Comparison of ENCODE assay signal across 20 cellular contexts in the genomic region with DNA sequence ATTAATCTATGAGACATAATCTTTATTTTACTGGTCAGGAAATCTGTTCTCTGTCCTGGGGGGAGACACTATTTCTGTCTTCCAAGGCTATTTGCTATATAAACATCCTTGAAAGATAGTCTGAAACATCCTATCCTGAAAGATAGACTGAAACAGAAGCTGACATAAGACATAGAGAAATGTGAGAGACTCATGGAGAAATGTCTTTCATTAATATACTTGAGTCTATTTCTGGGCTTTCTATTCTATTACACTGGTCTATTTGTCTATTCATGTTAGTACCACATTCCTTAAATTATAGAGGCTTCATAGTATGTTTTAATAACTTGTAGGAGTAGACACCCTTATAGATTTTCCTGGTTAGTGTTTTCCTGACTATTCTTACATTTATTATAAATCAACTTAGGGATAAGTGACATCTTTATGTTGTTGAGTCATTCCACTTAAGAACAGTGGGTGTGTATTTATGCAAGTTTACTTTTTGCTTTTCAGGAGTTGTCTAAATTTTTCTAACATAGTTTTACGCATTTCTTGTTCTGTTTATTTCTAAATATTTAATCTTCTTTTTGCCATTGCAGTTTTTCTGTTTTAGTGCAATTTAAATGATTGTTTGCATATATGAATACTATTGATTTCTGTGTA.
A peak's percentile ranks its signal among the peaks of the same experiment; 100 is the strongest.
DNase-seq lines count a peak whose midpoint lies in the region; ATAC-seq, FAIRE-seq and TF ChIP-seq lines count a peak whose summit lies in the region.
"Had no signal": no experiment of that assay in that cellular context is flagged by ENCODE, and none has a peak within 500 bp of the region (broad histone marks: within the 10 kb centered on the region; RNA-seq: fewer than 3 reads in every experiment).

No MANE protein-coding gene starts in this region.

- H4K20me1 ChIP-seq in SK-N-SH (ENCODE audit: insufficient read depth) (no peaks in the 10 kb centered on the region), endothelial cell of umbilical vein (replicated peaks; ENCODE audit: control insufficient read depth, extremely low read depth, insufficient read depth, low read length) (no peaks in the 10 kb centered on the region), smooth muscle cell (ENCODE audit: low read depth) (no peaks in the 10 kb centered on the region)

- TF ChIP-seq EP300 in SK-N-SH (IDR thresholded peaks at IDR 0.05; ENCODE audit: borderline replicate concordance in 1 of 2, low read depth in 1 of 2, low read length in 1 of 2) = no peak

- TF ChIP-seq RAD21 in SK-N-SH (IDR thresholded peaks at IDR 0.05; ENCODE audit: low read length) = no peak

- H3K27ac ChIP-seq in SK-N-SH (ENCODE audit: low read depth in 2 of 2, low read length in 1 of 2) (no peak overlapping the region), RWPE2 (ENCODE audit: poor library complexity, severe bottlenecking) (no peak overlapping the region), endothelial cell of umbilical vein (ENCODE audit: insufficient read depth, low read depth, low read length) (no peak overlapping the region), smooth muscle cell (ENCODE audit: low read depth) (peak overlapping the region; percentile 8)

- BruUV-seq in endothelial cell of umbilical vein (replicated peaks; lab: Mats Ljungman, UMichigan) = no TSS peak

- H3K4me3 ChIP-seq in SK-N-SH (ENCODE audit: low read depth in 2 of 2, low read length in 1 of 2) = no peak overlapping the region
- no peak overlapping the region for H3K4me3 ChIP-seq in RWPE2 (ENCODE audit: severe bottlenecking)
- H3K4me3 ChIP-seq in endothelial cell of umbilical vein (replicated peaks in 1 of 3; ENCODE audit: insufficient read depth in 1 of 3, low read depth in 1 of 3, low read length in 3 of 3) = no peak overlapping the region
- no peak overlapping the region for H3K4me3 ChIP-seq in smooth muscle cell
- H3K4me3 ChIP-seq: MG63 had no signal

- no peak overlapping the region for H3K9ac ChIP-seq in SK-N-SH
- no peak overlapping the region for H3K9ac ChIP-seq in endothelial cell of umbilical vein (replicated peaks; ENCODE audit: extremely low read depth, insufficient read depth, low read length)
- H3K9ac ChIP-seq in smooth muscle cell (ENCODE audit: low read depth) = no peak overlapping the region

- no peaks in the 10 kb centered on the region for H3K9me2 ChIP-seq in SK-N-SH

- H3K9me3 ChIP-seq in SK-N-SH = no peaks in the 10 kb centered on the region
- no peaks in the 10 kb centered on the region for H3K9me3 ChIP-seq in RWPE2 (ENCODE audit: severe bottlenecking)
- H3K9me3 ChIP-seq in endothelial cell of umbilical vein (replicated peaks; ENCODE audit: control insufficient read depth, insufficient read depth, low read length) = no peaks in the 10 kb centered on the region
- H3K9me3 ChIP-seq in smooth muscle cell (replicated peaks; ENCODE audit: low read depth) = no peaks in the 10 kb centered on the region
- H3K9me3 ChIP-seq: MG63 had no signal

- H3K4me1 ChIP-seq in SK-N-SH (ENCODE audit: control insufficient read depth in 1 of 2, insufficient read depth in 2 of 2, low read depth in 1 of 2, low read length in 1 of 2) (peaks cover 0 to 4% of the 10 kb centered on the region in 2 experiments; a peak in 1 of 4 replicates), RWPE2 (ENCODE audit: insufficient read depth, poor library complexity, severe bottlenecking) (no peaks in the 10 kb centered on the region), endothelial cell of umbilical vein (ENCODE audit: control insufficient read depth, extremely low read depth, insufficient read depth, low read length) (no peaks in the 10 kb centered on the region), smooth muscle cell (ENCODE audit: low read depth) (no peaks in the 10 kb centered on the region)

- H3K4me2 ChIP-seq in SK-N-SH (no peak overlapping the region), endothelial cell of umbilical vein (ENCODE audit: insufficient read depth, low read length) (no peak overlapping the region), smooth muscle cell (peak overlapping the region; percentile 24)

- H3K9me1 ChIP-seq in endothelial cell of umbilical vein (replicated peaks; ENCODE audit: control insufficient read depth, extremely low read depth, insufficient read depth, low read length) = no peaks in the 10 kb centered on the region

- no peaks in the 10 kb centered on the region for H3K36me3 ChIP-seq in SK-N-SH (replicated peaks in 1 of 2; ENCODE audit: control insufficient read depth in 1 of 2, insufficient read depth in 2 of 2, low read length in 1 of 2)
- no peaks in the 10 kb centered on the region for H3K36me3 ChIP-seq in RWPE2 (ENCODE audit: low read depth)
- no peaks in the 10 kb centered on the region for H3K36me3 ChIP-seq in endothelial cell of umbilical vein (ENCODE audit: control insufficient read depth in 2 of 2, extremely low read depth in 1 of 2, insufficient read depth in 2 of 2, low read length in 2 of 2)
- H3K36me3 ChIP-seq in smooth muscle cell (ENCODE audit: low read depth) = no peaks in the 10 kb centered on the region
- H3K36me3 ChIP-seq: MG63 had no signal

- intact Hi-C loops in endothelial cell of umbilical vein (cut with micrococcal nuclease) = no loop called here

- H3K27me3 ChIP-seq in SK-N-SH (ENCODE audit: insufficient read depth) (no peaks in the 10 kb centered on the region), RWPE2 (ENCODE audit: insufficient read depth, poor library complexity, severe bottlenecking) (no peaks in the 10 kb centered on the region), endothelial cell of umbilical vein (ENCODE audit: control insufficient read depth in 2 of 2, insufficient read depth in 2 of 2, low read length in 2 of 2) (no peaks in the 10 kb centered on the region), smooth muscle cell (ENCODE audit: low read depth) (no peaks in the 10 kb centered on the region)
- H3K27me3 ChIP-seq: MG63 had no signal

- CTCF ChIA-PET in SK-N-SH (lab: Yijun Ruan, JAX) = interaction anchor here (1.2 kb wide), 1 partner anchor 12 kb away, joined by 4 read pairs; no protein-coding TSS in a partner anchor
- CTCF ChIA-PET in endothelial cell of umbilical vein (lab: Charles Lee) = interaction anchor here (1.0 to 1.2 kb wide), 2 partner anchors 10 to 13 kb away, joined by 3 read pairs; no protein-coding TSS in a partner anchor

- H3K79me2 ChIP-seq in SK-N-SH (ENCODE audit: insufficient read depth) (no peaks in the 10 kb centered on the region), endothelial cell of umbilical vein (ENCODE audit: control insufficient read depth, insufficient read depth, low read length) (no peaks in the 10 kb centered on the region), smooth muscle cell (ENCODE audit: low read depth) (no peaks in the 10 kb centered on the region)

- dilution Hi-C loops in endothelial cell of umbilical vein (cut with MboI; ENCODE audit: extremely low pct_ligation_motif_present, low sequenced_read_pairs) = no loop called here

- WGBS in SK-N-SH (ENCODE audit: low lambda C conversion rate) = 77% methylated on average over 1 of the region's 1 CpG
- 59% methylated on average over 1 of the region's 1 CpG for WGBS in smooth muscle cell (ENCODE audit: low lambda C conversion rate)

- TF ChIP-seq POLR2A in endothelial cell of umbilical vein (IDR thresholded peaks at IDR 0.05; ENCODE audit: low read depth, low read length) = no peak

- FAIRE-seq in endothelial cell of umbilical vein (lab: Jason Lieb, UNC) = no peak
- FAIRE-seq: H54 had no signal

- TF ChIP-seq CTCF in SK-N-SH (IDR thresholded peaks at IDR 0.05) (no peak), RWPE2 (IDR thresholded peaks at IDR 0.05; ENCODE audit: poor library complexity, severe bottlenecking) (no peak), endothelial cell of umbilical vein (IDR thresholded peaks at IDR 0.05; ENCODE audit: extremely low read depth in 1 of 2, insufficient read depth in 1 of 2, low read depth in 1 of 2, low read length in 2 of 2) (no peak), smooth muscle cell (IDR thresholded peaks at IDR 0.05; ENCODE audit: borderline replicate concordance, insufficient read depth, poor library complexity, severe bottlenecking) (no peak)

- POLR2A ChIA-PET in SK-N-SH (lab: Yijun Ruan, JAX) = no interaction called here
- POLR2A ChIA-PET in endothelial cell of umbilical vein (lab: Charles Lee) = no interaction called here

- H2AFZ ChIP-seq in SK-N-SH (ENCODE audit: low read depth) (no peak overlapping the region), endothelial cell of umbilical vein (ENCODE audit: low read depth, low read length) (no peak overlapping the region), smooth muscle cell (ENCODE audit: low read depth) (peak overlapping the region; percentile 26)

- H3F3A ChIP-seq in SK-N-SH (replicated peaks; ENCODE audit: insufficient read depth) (no peaks in the 10 kb centered on the region), smooth muscle cell (ENCODE audit: low read depth) (no peaks in the 10 kb centered on the region)

- ATAC-seq in SK-N-SH treated with all-trans-retinoic acid at 6 μM for 48 hours (no peak), RWPE2 (ENCODE audit: low read depth) (peak; percentile 12; the same call in 1 of the 3 replicates), GM18858 (IDR thresholded peaks at IDR 0.05; ENCODE audit: unreplicated experiment) (no peak), esophagus mucosa (no peak)

- no peak for DNase-seq in SK-N-SH
- no peak for DNase-seq in RWPE2 (ENCODE audit: low spot score)
- DNase-seq in endothelial cell of umbilical vein (ENCODE audit: low read depth, low spot score) = peak; percentile 22
- DNase-seq in smooth muscle cell (lab: John Stamatoyannopoulos, UW; ENCODE audit: unreplicated experiment) = no peak
- no peak for DNase-seq in pons (ENCODE audit: low spot score)
- DNase-seq: 8988T; CD4-positive, alpha-beta memory T cell; DMS79; Kasumi-1; MG63; NCI-H1048; NCI-H1436 treated with DMSO at 0.1 percent for 48 hours; NCI-H2029; NCI-H345; NK-92 treated with Interleukin-12 subunit alpha and Interleukin-12 subunit beta, amount 100 ng/mL, for 24 hours; SHP77 treated with DMSO at 0.1 percent for 48 hours had no signal

TF ChIP-seq in SK-N-SH treated with all-trans-retinoic acid at 6 μM for 48 hours, 23 proteins besides CTCF, POLR2A, EP300 and RAD21 (continues in another document):
- peak; percentile 50; the same call in 1 of the 2 replicates for TF ChIP-seq ISL1 (CRISPR knock-in tag; IDR thresholded peaks at IDR 0.05)

TF ChIP-seq in SK-N-SH, 30 proteins besides CTCF, POLR2A, EP300 and RAD21 (continues in another document):
- TF ChIP-seq JUND (IDR thresholded peaks at IDR 0.05) (no peak), GABPA (IDR thresholded peaks at IDR 0.05; ENCODE audit: low read depth) (no peak)
- TF ChIP-seq, protein P1, sequence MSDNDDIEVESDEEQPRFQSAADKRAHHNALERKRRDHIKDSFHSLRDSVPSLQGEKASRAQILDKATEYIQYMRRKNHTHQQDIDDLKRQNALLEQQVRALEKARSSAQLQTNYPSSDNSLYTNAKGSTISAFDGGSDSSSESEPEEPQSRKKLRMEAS (IDR thresholded peaks at IDR 0.05; ENCODE audit: low read depth) = no peak

TF ChIP-seq in endothelial cell of umbilical vein, 7 proteins besides CTCF, POLR2A, EP300 and RAD21 (continues in another document):
- TF ChIP-seq POLR2AphosphoS5 (IDR thresholded peaks at IDR 0.05; ENCODE audit: insufficient read depth, low read depth, low read length) (no peak), MYC (IDR thresholded peaks at IDR 0.05; ENCODE audit: low read depth, low read length) (no peak), JUN (IDR thresholded peaks at IDR 0.05; ENCODE audit: borderline replicate concordance, insufficient read depth, insufficient read length, low read depth) (no peak), GATA2 (IDR thresholded peaks at IDR 0.05; ENCODE audit: insufficient read depth, insufficient read length, low read depth, low read length) (no peak)
